Comparison of ENCODE assay signal across 22 cellular contexts in genomic region chr3:89654031-89654430, GRCh38.
DNase-seq lines count a peak whose midpoint lies in the region.
"Had no signal": no experiment of that assay in that cellular context is flagged by ENCODE, and none has a peak within 500 bp of the region (broad histone marks: within the 10 kb centered on the region; RNA-seq: fewer than 3 reads in every experiment).

No MANE protein-coding gene starts in this region.

- no peak overlapping the region for H3K18ac ChIP-seq in neuronal stem cell (ENCODE audit: low read length)

- no peak overlapping the region for H3K4ac ChIP-seq in neuronal stem cell (ENCODE audit: low read length)

- H3K23ac ChIP-seq in neuronal stem cell (ENCODE audit: low read depth, low read length, poor library complexity), result no peak overlapping the region

- H3K14ac ChIP-seq in neuronal stem cell (ENCODE audit: low read length), result no peak overlapping the region

- no peak overlapping the region for H2BK15ac ChIP-seq in neuronal stem cell (ENCODE audit: low read length)

- no peak overlapping the region for H4K8ac ChIP-seq in neuronal stem cell (ENCODE audit: low read depth, low read length)

- no peaks in the 10 kb centered on the region for H3K36me3 ChIP-seq in neuronal stem cell (replicated peaks in 1 of 2; ENCODE audit: control insufficient read depth in 2 of 2, insufficient read depth in 2 of 2, low read length in 2 of 2)
- H3K36me3 ChIP-seq: BE2C, BLaER1 had no signal

- H2BK12ac ChIP-seq in neuronal stem cell (ENCODE audit: low read length), result no peak overlapping the region

- H3K9ac ChIP-seq in neuronal stem cell (ENCODE audit: low read depth, low read length, poor library complexity), result no peak overlapping the region
- H3K9ac ChIP-seq: BLaER1 had no signal

- peaks cover 0 to 7% of the 10 kb centered on the region in 2 donors for H3K9me3 ChIP-seq in neuronal stem cell (replicated peaks in 1 of 2; ENCODE audit: control insufficient read depth in 2 of 2, insufficient read depth in 1 of 2, low read depth in 1 of 2, low read length in 2 of 2)
- H3K9me3 ChIP-seq: BE2C had no signal

- H2BK5ac ChIP-seq in neuronal stem cell (ENCODE audit: low read length), result no peak overlapping the region

- no peaks in the 10 kb centered on the region for H3K4me1 ChIP-seq in neuronal stem cell (ENCODE audit: control insufficient read depth in 2 of 2, insufficient read depth in 1 of 2, low read depth in 1 of 2, low read length in 2 of 2)
- H3K4me1 ChIP-seq: BE2C, BLaER1 had no signal

- H2AFZ ChIP-seq in neuronal stem cell (ENCODE audit: low read length), result no peak overlapping the region

- H3K79me1 ChIP-seq in neuronal stem cell (ENCODE audit: low read depth, low read length), result no peaks in the 10 kb centered on the region

- no peaks in the 10 kb centered on the region for H3K27me3 ChIP-seq in neuronal stem cell (ENCODE audit: control insufficient read depth in 3 of 3, insufficient read depth in 3 of 3, low read depth in 1 of 3, low read length in 3 of 3)
- H3K27me3 ChIP-seq: BE2C, BLaER1 had no signal

- no peak overlapping the region for H2AK5ac ChIP-seq in neuronal stem cell (ENCODE audit: low read depth, low read length)

- H4K91ac ChIP-seq in neuronal stem cell (ENCODE audit: low read depth, low read length, poor library complexity), result no peak overlapping the region

- no peak overlapping the region for H3K4me3 ChIP-seq in neuronal stem cell (ENCODE audit: low read length in 2 of 2)
- H3K4me3 ChIP-seq: BLaER1, GM12878 had no signal

- H3K4me2 ChIP-seq in neuronal stem cell (ENCODE audit: insufficient read depth, low read length, poor library complexity, severe bottlenecking), result no peak overlapping the region
- H3K4me2 ChIP-seq: BLaER1 had no signal

- no peak overlapping the region for H2BK120ac ChIP-seq in neuronal stem cell (ENCODE audit: low read depth, low read length)

- DNase-seq in NCI-H1694 treated with DMSO at 0.1 percent for 48 hours (lab: John Stamatoyannopoulos, UW) (peak; percentile 6), NCI-H1694 (lab: John Stamatoyannopoulos, UW) (no peak), NCI-H1048 (lab: John Stamatoyannopoulos, UW) (peak; percentile 56), neuronal stem cell (ENCODE audit: low spot score) (no peak)
- no peak for DNase-seq in stimulated activated CD4-positive, alpha-beta T cell treated with anti-CD3 and anti-CD28 coated beads, Interleukin-4, amount 100 ng/mL, for 24 hours
- DNase-seq: 8988T; ACHN; BE2C; C1 segment of cervical spinal cord; CD4-positive, alpha-beta memory T cell; CD4-positive, CD25-positive, alpha-beta regulatory T cell; CD8-positive, alpha-beta memory T cell; COR-L47; DMS 273 treated with DMSO at 0.1 percent for 48 hours; DMS153; DMS53; DMS79; DND-41; EL; GDM1 had no signal

- no CpG with 5 or more reads among the region's 1 CpG for WGBS in neuronal stem cell (ENCODE audit: extremely low coverage in 2 of 2, insufficient read length in 2 of 2, insufficient replicate concordance in 1 of 2), 2 donors

- H3K27ac ChIP-seq in neuronal stem cell (replicated peaks; ENCODE audit: low read length), result no peak overlapping the region
- H3K27ac ChIP-seq: BLaER1 had no signal

Comparison
In these comparisons a context has a peak if more than half of its experiments do, and no peak if none do; other contexts are left out.
1. DNase-seq: peak in NCI-H1694 treated with DMSO at 0.1 percent for 48 hours (single experiment) and NCI-H1048 (single experiment); none in NCI-H1694 (single experiment), neuronal stem cell (single experiment) and stimulated activated CD4-positive, alpha-beta T cell treated with anti-CD3 and anti-CD28 coated beads, Interleukin-4, amount 100 ng/mL, for 24 hours (single experiment).